ENCODE assay signal across 10 cellular contexts in the genomic region with DNA sequence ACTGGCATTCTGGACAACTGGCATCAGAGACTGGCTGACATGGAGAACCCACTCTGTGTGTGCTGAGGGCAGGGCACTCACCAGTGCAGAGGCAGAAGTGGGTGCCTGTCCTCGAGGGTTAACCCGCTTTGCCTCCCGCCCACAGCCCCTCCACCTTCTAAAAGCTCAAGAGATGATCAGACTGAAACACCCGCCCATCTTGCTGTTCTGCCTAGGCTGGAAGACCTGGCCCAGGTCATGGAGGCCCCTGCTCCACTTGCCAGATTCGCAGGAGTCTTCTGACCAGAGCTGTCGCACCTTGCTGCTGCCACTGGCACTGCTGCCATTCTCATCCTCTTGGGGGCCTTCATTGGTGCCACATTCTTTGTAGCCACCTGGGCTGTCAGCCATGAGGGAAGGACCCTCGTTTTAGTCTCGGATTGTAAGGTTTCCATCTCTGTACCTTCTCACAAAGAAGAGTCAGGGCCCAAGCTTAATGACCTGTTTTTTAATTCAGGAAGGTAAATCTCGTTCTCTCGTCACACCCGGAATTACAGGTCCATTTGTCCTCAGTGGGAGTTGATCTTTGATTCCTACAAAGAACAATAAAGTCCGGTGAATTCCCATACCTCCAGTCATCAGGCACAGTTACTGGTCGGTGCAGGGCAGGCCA. TPM values are rescaled to one million over a fixed set of nuclear protein-coding genes. Genes with fewer than 3 reads are reported as not detected.
A peak's percentile ranks its signal among the peaks of the same experiment; 100 is the strongest.
DNase-seq lines count a peak whose midpoint lies in the region; ATAC-seq and TF ChIP-seq lines count a peak whose summit lies in the region.
"Had no signal": no experiment of that assay in that cellular context is flagged by ENCODE, and none has a peak within 500 bp of the region (broad histone marks: within the 10 kb centered on the region; RNA-seq: fewer than 3 reads in every experiment).

No MANE protein-coding gene starts in this region.

- DNase-seq in activated naive CD4-positive, alpha-beta T cell treated with anti-CD3 and anti-CD28 coated beads for 36 hours = no peak
- no peak for DNase-seq in activated naive CD4-positive, alpha-beta T cell treated with Interleukin-2 at 50 U/mL for 16 hours
- DNase-seq in right lobe of liver = no peak
- DNase-seq in transverse colon = no peak
- DNase-seq in mesenteric fat pad (ENCODE audit: low spot score) = no peak
- DNase-seq in A673 (ENCODE audit: low spot score) = no peak
- no peak for DNase-seq in NCI-H774 (lab: John Stamatoyannopoulos, UW)
- DNase-seq: amygdala had no signal

- no peaks in the 10 kb centered on the region for H3K9me3 Mint-ChIP-seq in activated naive CD4-positive, alpha-beta T cell treated with anti-CD3 and anti-CD28 coated beads for 36 hours
- no peaks in the 10 kb centered on the region for H3K9me3 Mint-ChIP-seq in activated T-helper 17 cell treated with anti-CD3 and anti-CD28 coated beads, Interleukin-2, amount 50 U/mL, for 72 hours

- intact Hi-C loops in activated naive CD4-positive, alpha-beta T cell treated with anti-CD3 and anti-CD28 coated beads for 36 hours (cut with micrococcal nuclease) = loop anchor here (1.0 to 5.0 kb wide), 3 partner anchors 8 to 851 kb away; partner anchors contain the start of genes SLC35B4 and TMEM140
- intact Hi-C loops in right lobe of liver (cut with DNase I) = no loop called here
- intact Hi-C loops in transverse colon (cut with DNase I; ENCODE audit: low total_unique reads) = loop anchor here (10.0 kb wide), 1 partner anchor 484 kb away; no protein-coding TSS in a partner anchor
- intact Hi-C loops in A673 (cut with micrococcal nuclease; ENCODE audit: unreplicated experiment) = no loop called here

- POLR2A ChIA-PET in A673 (lab: Charles Lee; ENCODE audit: low non-redundant PET) = no interaction called here

- WGBS in right lobe of liver (ENCODE audit: insufficient coverage, low coverage, low lambda C conversion rate, missing lambda C conversion rate) = 89% methylated on average over 6 of the region's 13 CpGs
- 89 to 93% methylated on average over 2 to 13 of the region's 13 CpGs for WGBS in transverse colon (ENCODE audit: low coverage in 1 of 2), 2 donors

- no TSS peak for BruUV-seq in A673 (replicated peaks; lab: Mats Ljungman, UMichigan)

- CTCF ChIA-PET in activated naive CD4-positive, alpha-beta T cell treated with anti-CD3 and anti-CD28 coated beads for 36 hours (lab: Charles Lee) = interaction anchor here (0.5 to 4.9 kb wide), 11 partner anchors 8 to 521 kb away, joined by 3 to 61 read pairs (median 3); partner anchors contain the start of genes AGBL3, TMEM140 and WDR91
- CTCF ChIA-PET in A673 (lab: Charles Lee) = interaction anchor here (1.5 kb wide), 1 partner anchor 8 kb away, joined by 4 read pairs; no protein-coding TSS in a partner anchor

- TF ChIP-seq CTCF in right lobe of liver (IDR thresholded peaks at IDR 0.05) (no peak), transverse colon (IDR thresholded peaks at IDR 0.05) (no peak), A673 (conservative IDR thresholded peaks at IDR 0.05; ENCODE audit: low read depth, low read length) (no peak)

- peak overlapping the region; percentile 95 for H3K27ac Mint-ChIP-seq in activated naive CD4-positive, alpha-beta T cell treated with anti-CD3 and anti-CD28 coated beads for 36 hours
- H3K27ac Mint-ChIP-seq in activated T-helper 17 cell treated with anti-CD3 and anti-CD28 coated beads, Interleukin-2, amount 50 U/mL, for 72 hours = peak overlapping the region; percentile 99

- H3K36me3 ChIP-seq in right lobe of liver = peaks cover 0 to 39% (median 1%) of the 10 kb centered on the region in 4 donors
- H3K36me3 ChIP-seq in transverse colon = peaks cover 0 to 12% (median 0%) of the 10 kb centered on the region in 4 donors
- H3K36me3 ChIP-seq in A673 (ENCODE audit: insufficient read depth, low read length, poor library complexity, severe bottlenecking) = peaks cover 30% of the 10 kb centered on the region

- peaks cover 46% of the 10 kb centered on the region for H3K4me1 Mint-ChIP-seq in activated naive CD4-positive, alpha-beta T cell treated with anti-CD3 and anti-CD28 coated beads for 36 hours (ENCODE audit: low read depth)
- H3K4me1 Mint-ChIP-seq in activated T-helper 17 cell treated with anti-CD3 and anti-CD28 coated beads, Interleukin-2, amount 50 U/mL, for 72 hours = peaks cover 8% of the 10 kb centered on the region

- H3K27ac ChIP-seq in right lobe of liver (peak overlapping the region; percentile 97 to 99 (median 98)), transverse colon (peak overlapping the region; percentile 35 to 97 (median 96)), A673 (ENCODE audit: low read depth, low read length, poor library complexity, severe bottlenecking) (no peak overlapping the region)
- H3K27ac ChIP-seq: SJCRH30 had no signal

- no peak overlapping the region for H3K4me3 ChIP-seq in right lobe of liver
- H3K4me3 ChIP-seq in transverse colon = no peak overlapping the region
- no peak overlapping the region for H3K4me3 ChIP-seq in A673 (ENCODE audit: low read depth, low read length, poor library complexity, severe bottlenecking)

- H3K36me3 Mint-ChIP-seq in activated naive CD4-positive, alpha-beta T cell treated with anti-CD3 and anti-CD28 coated beads for 36 hours (ENCODE audit: low read depth) = peaks cover 56% of the 10 kb centered on the region
- peaks cover 62% of the 10 kb centered on the region for H3K36me3 Mint-ChIP-seq in activated T-helper 17 cell treated with anti-CD3 and anti-CD28 coated beads, Interleukin-2, amount 50 U/mL, for 72 hours (ENCODE audit: low read depth)

- no peak for TF ChIP-seq EP300 in transverse colon (IDR thresholded peaks at IDR 0.05; ENCODE audit: low read depth)

- no peaks in the 10 kb centered on the region for H3K27me3 Mint-ChIP-seq in activated naive CD4-positive, alpha-beta T cell treated with anti-CD3 and anti-CD28 coated beads for 36 hours (ENCODE audit: low read depth)
- H3K27me3 Mint-ChIP-seq in activated T-helper 17 cell treated with anti-CD3 and anti-CD28 coated beads, Interleukin-2, amount 50 U/mL, for 72 hours = no peaks in the 10 kb centered on the region

- no peak for TF ChIP-seq POLR2A in right lobe of liver (IDR thresholded peaks at IDR 0.05)
- TF ChIP-seq POLR2A in transverse colon (IDR thresholded peaks at IDR 0.05) = no peak

- H3K9me3 ChIP-seq in right lobe of liver = no peaks in the 10 kb centered on the region
- no peaks in the 10 kb centered on the region for H3K9me3 ChIP-seq in transverse colon
- H3K9me3 ChIP-seq in A673 (ENCODE audit: low read depth, low read length, poor library complexity, severe bottlenecking) = no peaks in the 10 kb centered on the region
- H3K9me3 ChIP-seq: SJCRH30 had no signal

- ATAC-seq in activated T-helper 17 cell treated with anti-CD3 and anti-CD28 coated beads, Interleukin-2, amount 50 U/mL, for 72 hours (replicated peaks) = no peak
- no peak for ATAC-seq in right lobe of liver

- H3K27me3 ChIP-seq in right lobe of liver (no peaks in the 10 kb centered on the region), transverse colon (no peaks in the 10 kb centered on the region), A673 (replicated peaks; ENCODE audit: insufficient read depth, low read depth, low read length, poor library complexity) (no peaks in the 10 kb centered on the region)
- H3K27me3 ChIP-seq: SJCRH30 had no signal

- H3K4me1 ChIP-seq in right lobe of liver (peaks cover 0 to 32% (median 9%) of the 10 kb centered on the region in 4 donors), transverse colon (peaks cover 13 to 36% (median 25%) of the 10 kb centered on the region in 4 donors), A673 (ENCODE audit: insufficient read depth, low read length, poor library complexity, severe bottlenecking) (peaks cover 7% of the 10 kb centered on the region)
- H3K4me1 ChIP-seq: SJCRH30 had no signal

- peak overlapping the region; percentile 89 for H3K4me3 Mint-ChIP-seq in activated naive CD4-positive, alpha-beta T cell treated with anti-CD3 and anti-CD28 coated beads for 36 hours
- peak overlapping the region; percentile 95 for H3K4me3 Mint-ChIP-seq in activated T-helper 17 cell treated with anti-CD3 and anti-CD28 coated beads, Interleukin-2, amount 50 U/mL, for 72 hours

- in situ Hi-C loops in transverse colon (cut with MboI; ENCODE audit: low pct_ligation_motif_present in 1 of 4, low pct_unique_long_range_greater_than_20kb in 1 of 4, low sequenced_read_pairs in 3 of 4) = loop anchor here in 3 of 4 donors (10.0 to 25.0 kb wide), 3 partner anchors 174 to 506 kb away; no protein-coding TSS in a partner anchor

RNA-seq across cellular contexts. Expression of gene CYREN, which starts 1.9 kb away (rescaled TPM):
- total RNA-seq in activated naive CD4-positive, alpha-beta T cell treated with anti-CD3 and anti-CD28 coated beads for 36 hours = 10 to 100 TPM; 36.7 to 39.0 TPM
- 10 to 100 TPM; 26.9 to 30.5 TPM for total RNA-seq in activated T-helper 17 cell treated with anti-CD3 and anti-CD28 coated beads, Interleukin-2, amount 50 U/mL, for 72 hours
- total RNA-seq in right lobe of liver (10 to 100 TPM; 11.5 to 17.1 (median 15.0) TPM), transverse colon (10 to 100 TPM; 30.8 to 88.3 (median 37.8) TPM), mesenteric fat pad (35.8 TPM), A673 (2021) (39.6 and 46.8 TPM in 2 replicates)

RNA-seq across cellular contexts. Expression of gene TMEM140, which starts 20.7 kb away (rescaled TPM):
- 1 to 10 TPM; 8.1 to 9.2 TPM for total RNA-seq in activated naive CD4-positive, alpha-beta T cell treated with anti-CD3 and anti-CD28 coated beads for 36 hours
- 10 to 100 TPM; 11.7 to 16.6 TPM for total RNA-seq in activated T-helper 17 cell treated with anti-CD3 and anti-CD28 coated beads, Interleukin-2, amount 50 U/mL, for 72 hours
- total RNA-seq in right lobe of liver (10 to 100 TPM; 31.2 to 58.9 (median 37.4) TPM), transverse colon (10 to 100 TPM in 3 of 4 donors, 1 to 10 TPM in 1; 4.8 to 36.3 (median 28.9) TPM), mesenteric fat pad (55.5 TPM), A673 (2021) (not detected in 2 replicates)

RNA-seq across cellular contexts. Expression of gene WDR91, which starts 42.7 kb away (rescaled TPM):
- total RNA-seq in activated naive CD4-positive, alpha-beta T cell treated with anti-CD3 and anti-CD28 coated beads for 36 hours = 10 to 100 TPM; 10.6 to 11.1 TPM
- total RNA-seq in activated T-helper 17 cell treated with anti-CD3 and anti-CD28 coated beads, Interleukin-2, amount 50 U/mL, for 72 hours = 1 to 10 TPM; 7.8 to 8.6 TPM
- total RNA-seq in right lobe of liver (10 to 100 TPM in 1 of 6 experiments, 1 to 10 TPM in 5; 6.0 to 11.5 (median 8.6) TPM), transverse colon (10 to 100 TPM in 2 of 4 donors, 1 to 10 TPM in 2; 6.7 to 19.9 (median 12.6) TPM), mesenteric fat pad (15.0 TPM), A673 (2021) (7.0 and 9.8 TPM in 2 replicates)

Comparison
In these comparisons a context has a peak if more than half of its experiments do, and no peak if none do; other contexts are left out.
1. intact Hi-C loops: an anchor here in activated naive CD4-positive, alpha-beta T cell treated with anti-CD3 and anti-CD28 coated beads for 36 hours (1.0 to 5.0 kb wide) and transverse colon (10.0 kb wide); none called in right lobe of liver and A673.